ENCODE assay signal across 8 cellular contexts in the genomic region with DNA sequence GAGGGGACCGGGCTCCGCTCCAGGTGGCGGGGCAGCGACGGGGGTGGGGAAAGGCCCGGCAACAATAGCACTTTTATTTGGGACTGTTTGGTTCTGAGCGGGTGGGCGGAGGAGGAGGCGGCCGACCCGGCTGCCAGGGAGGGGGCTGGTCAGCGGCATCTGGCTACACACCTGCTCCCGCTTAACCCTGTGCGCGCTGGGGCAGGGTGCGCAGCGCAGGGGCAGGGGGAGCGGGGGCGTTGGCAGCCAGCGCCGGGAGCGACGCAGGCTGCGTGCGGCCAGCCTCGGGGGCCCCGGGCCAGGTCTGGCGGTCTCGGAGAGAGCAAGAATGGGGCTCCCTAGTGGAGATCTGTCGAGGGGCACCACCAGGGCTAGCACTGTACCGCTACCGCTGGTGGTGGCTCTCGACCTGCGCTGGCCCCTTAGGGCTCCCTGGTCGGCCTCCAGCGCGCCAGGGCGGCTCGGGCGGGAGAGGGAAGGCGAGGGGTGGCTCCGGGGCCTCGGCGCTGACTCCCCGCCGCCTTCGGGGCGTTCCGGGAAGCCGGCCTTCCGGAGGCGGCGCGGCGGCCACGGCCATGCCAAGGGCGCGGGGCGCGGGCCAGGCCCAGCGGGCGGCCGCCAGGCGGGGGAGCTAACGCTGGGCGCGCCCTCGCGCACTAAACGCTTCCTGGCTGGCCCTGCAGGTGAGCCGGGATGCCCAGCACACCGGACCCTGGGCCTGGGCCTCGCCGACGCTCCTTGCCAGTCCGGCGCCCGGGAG.
DNase-seq lines count a peak whose midpoint lies in the region; ATAC-seq and TF ChIP-seq lines count a peak whose summit lies in the region.

No MANE protein-coding gene starts in this region.

- peaks cover 18% of the 10 kb centered on the region for H3K4me1 Mint-ChIP-seq in activated T-cell treated with anti-CD3 and anti-CD28 coated beads, Interleukin-2, amount 50 U/mL, for 72 hours (ENCODE audit: low read depth)

- H3K4me1 ChIP-seq in left ventricle myocardium inferior (peaks cover 31% of the 10 kb centered on the region), prostate gland (replicated peaks) (peaks cover 8% of the 10 kb centered on the region)

- WGBS in prostate gland: 0% methylated on average over 16 of the region's 78 CpGs

- peak; percentile 70 to 72 for ATAC-seq in activated T-cell treated with anti-CD3 and anti-CD28 coated beads, Interleukin-2, amount 50 U/mL, for 72 hours (replicated peaks in 1 of 2)
- ATAC-seq in HG02588 (IDR thresholded peaks at IDR 0.05; ENCODE audit: unreplicated experiment): no peak

- no peaks in the 10 kb centered on the region for H3K9me3 Mint-ChIP-seq in activated T-cell treated with anti-CD3 and anti-CD28 coated beads, Interleukin-2, amount 50 U/mL, for 72 hours

- H3K27me3 ChIP-seq in left ventricle myocardium inferior (ENCODE audit: low read depth) (peaks cover 42% of the 10 kb centered on the region), prostate gland (replicated peaks; ENCODE audit: insufficient read depth) (no peaks in the 10 kb centered on the region)

- intact Hi-C loops in left ventricle myocardium inferior (cut with micrococcal nuclease): no loop called here
- intact Hi-C loops in prostate gland (cut with DNase I): loop anchor here (2.0 to 5.0 kb wide), 4 partner anchors 21 to 165 kb away; partner anchors contain the start of gene FOXP4

- H3K27ac ChIP-seq in left ventricle myocardium inferior (replicated peaks): peak overlapping the region; percentile 72
- peak overlapping the region; percentile 83 to 86 for H3K27ac ChIP-seq in prostate gland

- no peak overlapping the region for H3K27ac Mint-ChIP-seq in activated T-cell treated with anti-CD3 and anti-CD28 coated beads, Interleukin-2, amount 50 U/mL, for 72 hours

- H3K9me3 ChIP-seq in left ventricle myocardium inferior (replicated peaks) (no peaks in the 10 kb centered on the region), prostate gland (no peaks in the 10 kb centered on the region)

- H3K27me3 Mint-ChIP-seq in activated T-cell treated with anti-CD3 and anti-CD28 coated beads, Interleukin-2, amount 50 U/mL, for 72 hours (ENCODE audit: low read depth): peaks cover 26% of the 10 kb centered on the region

- no peak for TF ChIP-seq POLR2A in prostate gland (IDR thresholded peaks at IDR 0.05)

- peak overlapping the region; percentile 67 for H3K4me3 ChIP-seq in left ventricle myocardium inferior
- H3K4me3 ChIP-seq in prostate gland: peak overlapping the region; percentile 43 to 51

- DNase-seq in Daoy (ENCODE audit: low read depth) (peak; percentile 65), M059J (ENCODE audit: low read depth) (peak; percentile 54), left ventricle myocardium inferior (peak; percentile 43), prostate gland (ENCODE audit: low spot score) (peak; percentile 61), T-helper 9 cell (no peak)
- peak; percentile 36 to 56 for DNase-seq in activated T-cell treated with anti-CD3 and anti-CD28 coated beads, Interleukin-2, amount 50 U/mL, for 72 hours
- DNase-seq in activated CD4-positive, CD25-positive, alpha-beta regulatory T cell treated with anti-CD3 and anti-CD28 coated beads, Interleukin-2, amount 50 U/mL, for 72 hours: no peak

- H3K36me3 ChIP-seq in left ventricle myocardium inferior (no peaks in the 10 kb centered on the region), prostate gland (no peaks in the 10 kb centered on the region)

- peak; percentile 51 for TF ChIP-seq CTCF in left ventricle myocardium inferior (IDR thresholded peaks at IDR 0.05; ENCODE audit: borderline replicate concordance)
- TF ChIP-seq CTCF in prostate gland (IDR thresholded peaks at IDR 0.05): peak; percentile 18 to 51 (median 29)

- peak overlapping the region; percentile 28 to 74 for H3K4me3 Mint-ChIP-seq in activated T-cell treated with anti-CD3 and anti-CD28 coated beads, Interleukin-2, amount 50 U/mL, for 72 hours

- no peaks in the 10 kb centered on the region for H3K36me3 Mint-ChIP-seq in activated T-cell treated with anti-CD3 and anti-CD28 coated beads, Interleukin-2, amount 50 U/mL, for 72 hours (ENCODE audit: insufficient read depth in 2 of 2)

Comparison
In these comparisons a context has a peak if more than half of its experiments do, and no peak if none do; other contexts are left out.
1. DNase-seq: peak in Daoy (single experiment), M059J (single experiment), activated T-cell treated with anti-CD3 and anti-CD28 coated beads, Interleukin-2, amount 50 U/mL, for 72 hours (2 of 2), left ventricle myocardium inferior (single experiment) and prostate gland (single experiment); none in T-helper 9 cell (single experiment) and activated CD4-positive, CD25-positive, alpha-beta regulatory T cell treated with anti-CD3 and anti-CD28 coated beads, Interleukin-2, amount 50 U/mL, for 72 hours (single experiment).